Comparison of ENCODE assay signal across 21 cellular contexts in the genomic region with DNA sequence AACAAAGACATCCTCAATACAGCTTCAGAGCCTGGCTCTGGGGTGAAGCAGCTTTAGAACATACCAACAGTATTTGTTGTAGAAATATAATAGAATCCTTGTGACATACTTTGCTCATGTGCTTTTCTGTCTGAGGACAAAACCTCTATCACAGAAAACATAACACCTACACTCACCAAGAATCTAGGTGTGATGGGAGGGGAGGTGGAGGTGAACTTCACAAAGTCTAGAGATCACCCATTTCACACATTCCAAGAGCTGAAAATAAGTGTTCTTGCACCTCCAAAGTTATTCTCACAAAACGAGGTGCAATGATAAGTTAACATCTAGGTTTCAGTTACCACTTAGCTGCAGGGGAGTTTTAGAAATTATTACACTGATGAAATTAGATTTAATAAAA. TPM values are rescaled to one million over a fixed set of nuclear protein-coding genes. Genes with fewer than 3 reads are reported as not detected.
DNase-seq lines count a peak whose midpoint lies in the region; ATAC-seq, FAIRE-seq and TF ChIP-seq lines count a peak whose summit lies in the region.
"Had no signal": no experiment of that assay in that cellular context is flagged by ENCODE, and none has a peak within 500 bp of the region (broad histone marks: within the 10 kb centered on the region; RNA-seq: fewer than 3 reads in every experiment).

No MANE protein-coding gene starts in this region.

- H3K27ac Mint-ChIP-seq in CD8-positive, alpha-beta T cell: peak overlapping the region; percentile 42
- peak overlapping the region; percentile 83 for H3K27ac Mint-ChIP-seq in central memory CD8-positive, alpha-beta T cell (ENCODE audit: low read depth)
- peak overlapping the region; percentile 78 to 93 (median 89) for H3K27ac Mint-ChIP-seq in immature natural killer cell
- H3K27ac Mint-ChIP-seq: CD4-positive, CD25-positive, alpha-beta regulatory T cell; GM23338 had no signal

- peak; percentile 13 for FAIRE-seq in A549 (lab: Jason Lieb, UNC)
- FAIRE-seq: G401.6, GM18507 had no signal

- WGBS in A549 (ENCODE audit: missing lambda C conversion rate): 14% methylated on average over 1 of the region's 1 CpG
- WGBS in body of pancreas, 2 donors: 81 to 83% methylated on average over 1 of the region's 1 CpG

- H3K4me1 Mint-ChIP-seq in CD8-positive, alpha-beta T cell (ENCODE audit: low read depth): peaks cover 18% of the 10 kb centered on the region
- peaks cover 30% of the 10 kb centered on the region for H3K4me1 Mint-ChIP-seq in central memory CD8-positive, alpha-beta T cell
- peaks cover 28 to 39% of the 10 kb centered on the region in 2 donors for H3K4me1 Mint-ChIP-seq in immature natural killer cell

- no peak for ATAC-seq in A549
- ATAC-seq in CD8-positive, alpha-beta T cell: peak; percentile 34
- peak; percentile 83 for ATAC-seq in central memory CD8-positive, alpha-beta T cell (replicated peaks; ENCODE audit: extremely low read depth, poor library complexity, severe bottlenecking)
- ATAC-seq in body of pancreas: no peak
- no peak for ATAC-seq in foreskin keratinocyte
- ATAC-seq: GM23338, HCT116 had no signal

- H3K36me3 ChIP-seq in CD8-positive, alpha-beta T cell (ENCODE audit: insufficient read depth, low read length): no peaks in the 10 kb centered on the region
- H3K36me3 ChIP-seq in body of pancreas (replicated peaks in 1 of 2; ENCODE audit: insufficient read depth in 1 of 2, low read depth in 2 of 2): no peaks in the 10 kb centered on the region
- H3K36me3 ChIP-seq: BLaER1 had no signal

- TF ChIP-seq POLR2A in A549 (IDR thresholded peaks at IDR 0.05; ENCODE audit: low read length) (no peak), body of pancreas (IDR thresholded peaks at IDR 0.05) (no peak)

- H3K9me3 ChIP-seq in A549: no peaks in the 10 kb centered on the region
- H3K9me3 ChIP-seq in CD8-positive, alpha-beta T cell (ENCODE audit: low read length): no peaks in the 10 kb centered on the region
- H3K9me3 ChIP-seq in body of pancreas: no peaks in the 10 kb centered on the region

- no peak for TF ChIP-seq EP300 in A549 (IDR thresholded peaks at IDR 0.05)

- intact Hi-C loops in CD8-positive, alpha-beta T cell (cut with DNase I, micrococcal nuclease): no loop called here
- intact Hi-C loops in body of pancreas (cut with DNase I): no loop called here
- intact Hi-C loops in head of caudate nucleus (cut with DNase I): no loop called here

- no peaks in the 10 kb centered on the region for H3K27me3 ChIP-seq in CD8-positive, alpha-beta T cell (ENCODE audit: insufficient read depth, low read length)
- no peaks in the 10 kb centered on the region for H3K27me3 ChIP-seq in body of pancreas
- no peaks in the 10 kb centered on the region for H3K27me3 ChIP-seq in foreskin keratinocyte
- H3K27me3 ChIP-seq: BLaER1 had no signal

- no peaks in the 10 kb centered on the region for H3K9me3 Mint-ChIP-seq in CD8-positive, alpha-beta T cell
- peaks cover 6% of the 10 kb centered on the region for H3K9me3 Mint-ChIP-seq in central memory CD8-positive, alpha-beta T cell
- no peaks in the 10 kb centered on the region for H3K9me3 Mint-ChIP-seq in immature natural killer cell
- H3K9me3 Mint-ChIP-seq: CD4-positive, CD25-positive, alpha-beta regulatory T cell; GM23338; H9 had no signal

- H3K36me3 Mint-ChIP-seq in CD8-positive, alpha-beta T cell: no peaks in the 10 kb centered on the region
- peaks cover 2% of the 10 kb centered on the region for H3K36me3 Mint-ChIP-seq in central memory CD8-positive, alpha-beta T cell (ENCODE audit: insufficient read depth)
- peaks cover 0 to 7% (median 0%) of the 10 kb centered on the region in 3 donors for H3K36me3 Mint-ChIP-seq in immature natural killer cell

- TF ChIP-seq CTCF in A549 (IDR thresholded peaks at IDR 0.05) (no peak), body of pancreas (IDR thresholded peaks at IDR 0.05) (no peak), foreskin keratinocyte (conservative IDR thresholded peaks at IDR 0.05) (no peak)
- TF ChIP-seq CTCF in CD8-positive, alpha-beta T cell (IDR thresholded peaks at IDR 0.05): no peak

- H3K4me3 ChIP-seq in A549 (no peak overlapping the region), body of pancreas (no peak overlapping the region)
- no peak overlapping the region for H3K4me3 ChIP-seq in CD8-positive, alpha-beta T cell (ENCODE audit: low read depth, low read length)
- H3K4me3 ChIP-seq: BLaER1, GM23338 had no signal

- H3K4me1 ChIP-seq in A549 (no peaks in the 10 kb centered on the region), body of pancreas (no peaks in the 10 kb centered on the region), foreskin keratinocyte (no peaks in the 10 kb centered on the region)
- H3K4me1 ChIP-seq in CD8-positive, alpha-beta T cell (ENCODE audit: insufficient read depth, low read length): no peaks in the 10 kb centered on the region

- POLR2A ChIA-PET in A549 (lab: Yijun Ruan, JAX): no interaction called here
- POLR2A ChIA-PET in CD8-positive, alpha-beta T cell (lab: Charles Lee): no interaction called here

- H3K27ac ChIP-seq in A549 (no peak overlapping the region), body of pancreas (no peak overlapping the region), foreskin keratinocyte (no peak overlapping the region)
- no peak overlapping the region for H3K27ac ChIP-seq in CD8-positive, alpha-beta T cell (ENCODE audit: low read depth, low read length)
- H3K27ac ChIP-seq: BLaER1, C4-2B had no signal

- CTCF ChIA-PET in A549 (lab: Yijun Ruan, JAX): no interaction called here
- CTCF ChIA-PET in CD8-positive, alpha-beta T cell (lab: Charles Lee): no interaction called here

- no peak overlapping the region for H3K4me2 ChIP-seq in A549
- H3K4me2 ChIP-seq: BLaER1, GM23338 had no signal

- no peaks in the 10 kb centered on the region for H3K27me3 Mint-ChIP-seq in CD8-positive, alpha-beta T cell (ENCODE audit: low read depth)
- no peaks in the 10 kb centered on the region for H3K27me3 Mint-ChIP-seq in central memory CD8-positive, alpha-beta T cell
- H3K27me3 Mint-ChIP-seq in immature natural killer cell (ENCODE audit: low read depth in 3 of 3): no peaks in the 10 kb centered on the region
- H3K27me3 Mint-ChIP-seq: CD4-positive, CD25-positive, alpha-beta regulatory T cell had no signal

- DNase-seq in A549 (ENCODE audit: low read depth in 1 of 2, low spot score in 1 of 2): no peak
- DNase-seq in CD8-positive, alpha-beta T cell: no peak
- DNase-seq in central memory CD8-positive, alpha-beta T cell (ENCODE audit: low spot score in 2 of 2): peak in 1 of 2 donors; percentile 12
- DNase-seq in immature natural killer cell: peak; percentile 43 to 55 (median 49)
- DNase-seq in body of pancreas: no peak
- no peak for DNase-seq in NCI-H82 treated with DMSO at 0.1 percent for 48 hours (lab: John Stamatoyannopoulos, UW; ENCODE audit: unreplicated experiment)
- DNase-seq in head of caudate nucleus: no peak
- DNase-seq in foreskin keratinocyte: no peak
- DNase-seq: 8988T; Calu3; CD4-positive, CD25-positive, alpha-beta regulatory T cell; COR-L47; DMS153; DND-41; H9 had no signal

- no peak for TF ChIP-seq RAD21 in A549 (conservative IDR thresholded peaks at IDR 0.05 in 1 of 2, IDR thresholded peaks at IDR 0.05 in 1 of 2)

- no peak overlapping the region for H3K4me3 Mint-ChIP-seq in CD8-positive, alpha-beta T cell
- peak overlapping the region; percentile 19 for H3K4me3 Mint-ChIP-seq in central memory CD8-positive, alpha-beta T cell
- H3K4me3 Mint-ChIP-seq in immature natural killer cell: peak overlapping the region; percentile 15 to 65 (median 45)
- H3K4me3 Mint-ChIP-seq: CD4-positive, CD25-positive, alpha-beta regulatory T cell; GM23338; H9 had no signal

TF ChIP-seq in A549, 52 proteins besides CTCF, POLR2A, EP300 and RAD21 (continues in another document):
- TF ChIP-seq, protein P1, sequence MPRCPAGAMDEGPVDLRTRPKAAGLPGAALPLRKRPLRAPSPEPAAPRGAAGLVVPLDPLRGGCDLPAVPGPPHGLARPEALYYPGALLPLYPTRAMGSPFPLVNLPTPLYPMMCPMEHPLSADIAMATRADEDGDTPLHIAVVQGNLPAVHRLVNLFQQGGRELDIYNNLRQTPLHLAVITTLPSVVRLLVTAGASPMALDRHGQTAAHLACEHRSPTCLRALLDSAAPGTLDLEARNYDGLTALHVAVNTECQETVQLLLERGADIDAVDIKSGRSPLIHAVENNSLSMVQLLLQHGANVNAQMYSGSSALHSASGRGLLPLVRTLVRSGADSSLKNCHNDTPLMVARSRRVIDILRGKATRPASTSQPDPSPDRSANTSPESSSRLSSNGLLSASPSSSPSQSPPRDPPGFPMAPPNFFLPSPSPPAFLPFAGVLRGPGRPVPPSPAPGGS (IDR thresholded peaks at IDR 0.05): no peak
- TF ChIP-seq EHMT2 (IDR thresholded peaks at IDR 0.05; ENCODE audit: low read depth) (no peak), ZFP36 (IDR thresholded peaks at IDR 0.05; ENCODE audit: borderline replicate concordance, partially characterized antibody) (no peak), RNF2 (IDR thresholded peaks at IDR 0.05; ENCODE audit: borderline replicate concordance, low read depth) (no peak), HOXA7 (CRISPR knock-in tag; IDR thresholded peaks at IDR 0.05) (no peak)

RNA-seq across cellular contexts. Expression of gene BTG1, which starts 32.7 kb away (rescaled TPM):
- polyA plus RNA-seq in A549 (2011; rRNA removed): 138 and 215 TPM in 2 replicates
- 40.4 and 47.2 TPM in 2 replicates for polyA plus RNA-seq in A549 (2012; cell fraction: cytosol; rRNA removed)
- 10.9 and 12.1 TPM in 2 replicates for polyA plus RNA-seq in A549 (2012; cell fraction: nucleus; rRNA removed)
- polyA plus RNA-seq in A549 (2017; fragmentation: RNase III; extraction: RNeasy Plus Mini Kit Qiagen cat#74134 plus additional on column Dnase treatment): 21.0 to 30.6 TPM (median 29.4 TPM) in 3 replicates
- polyA minus RNA-seq in A549 (2011; rRNA and poly(A)+ RNA removed): 228 and 293 TPM in 2 replicates
- total RNA-seq in CD8-positive, alpha-beta T cell: 1,000 to 10,000 TPM; 1,847 to 1,850 TPM
- 100 to 1,000 TPM; 156 to 489 (median 487) TPM for polyA plus RNA-seq in immature natural killer cell
- 10 to 100 TPM; 48.5 to 53.7 TPM for total RNA-seq in body of pancreas
- total RNA-seq in foreskin keratinocyte: 9.1 and 14.3 TPM in 2 replicates
- 15.2 and 18.4 TPM in 2 replicates for polyA plus RNA-seq in foreskin keratinocyte

Comparison
In these comparisons a context has a peak if more than half of its experiments do, and no peak if none do; other contexts are left out.
1. ATAC-seq: peak in CD8-positive, alpha-beta T cell (single experiment) and central memory CD8-positive, alpha-beta T cell (single experiment); none in A549 (0 of 2), body of pancreas (single experiment) and foreskin keratinocyte (single experiment).
2. DNase-seq: peak in immature natural killer cell (3 of 3); none in A549 (0 of 2), CD8-positive, alpha-beta T cell (0 of 7), body of pancreas (0 of 4), NCI-H82 treated with DMSO at 0.1 percent for 48 hours (single experiment), head of caudate nucleus (0 of 42) and foreskin keratinocyte (0 of 2).
3. RNA of gene BTG1, which starts 32.7 kb away (total RNA-seq): 1,847 to 1,850 TPM in CD8-positive, alpha-beta T cell; 48.5 to 53.7 TPM in body of pancreas and 9.1 to 14.3 TPM in foreskin keratinocyte; every median in the first group is over 10 times any median in the second.
4. Peak in every context shown above with its lines, with median percentiles within 50 percentile points of each other: H3K27ac Mint-ChIP-seq.